ENCODE assay signal across 15 cellular contexts in genomic region chr6:95593025-95593424, GRCh38. TPM values are rescaled to one million over a fixed set of nuclear protein-coding genes. Genes with fewer than 3 reads are reported as not detected.
DNase-seq lines count a peak whose midpoint lies in the region; TF ChIP-seq lines count a peak whose summit lies in the region.
"Had no signal": no experiment of that assay in that cellular context is flagged by ENCODE, and none has a peak within 500 bp of the region (broad histone marks: within the 10 kb centered on the region; RNA-seq: fewer than 3 reads in every experiment).

No MANE protein-coding gene starts in this region.

- no peak overlapping the region for H2BK120ac ChIP-seq in mesenchymal stem cell (ENCODE audit: low read depth, low read length)

- peaks cover 22% of the 10 kb centered on the region for H3K36me3 Mint-ChIP-seq in activated naive CD4-positive, alpha-beta T cell treated with anti-CD3 and anti-CD28 coated beads, Interleukin-2, amount 10 ng/mL, durations not matched to agents 7 days and 5 days

- no peaks in the 10 kb centered on the region for H3K27me3 ChIP-seq in SK-N-SH (ENCODE audit: insufficient read depth)
- H3K27me3 ChIP-seq in liver (ENCODE audit: control insufficient read depth in 4 of 4, insufficient read depth in 4 of 4, low read length in 3 of 4), result no peaks in the 10 kb centered on the region
- H3K27me3 ChIP-seq in mesenchymal stem cell (ENCODE audit: control insufficient read depth in 1 of 2, insufficient read depth in 1 of 2, low read length in 2 of 2), result no peaks in the 10 kb centered on the region
- H3K27me3 ChIP-seq: gastroesophageal sphincter, right atrium auricular region had no signal

- H3K9me2 ChIP-seq in SK-N-SH, result no peaks in the 10 kb centered on the region

- no peak overlapping the region for H2BK12ac ChIP-seq in mesenchymal stem cell (ENCODE audit: low read length in 2 of 2)

- no peak overlapping the region for H3K4ac ChIP-seq in mesenchymal stem cell (ENCODE audit: low read depth in 1 of 2, low read length in 2 of 2)

- H3K9ac ChIP-seq in SK-N-SH (no peak overlapping the region), liver (ENCODE audit: low read depth in 1 of 2, low read length in 2 of 2) (no peak overlapping the region), mesenchymal stem cell (ENCODE audit: low read length) (no peak overlapping the region)

- H3K4me2 ChIP-seq in SK-N-SH (no peak overlapping the region), mesenchymal stem cell (ENCODE audit: low read length, poor library complexity, severe bottlenecking) (no peak overlapping the region)

- H2AK5ac ChIP-seq in mesenchymal stem cell (ENCODE audit: low read length, severe bottlenecking), result no peak overlapping the region

- H4K20me1 ChIP-seq in SK-N-SH (ENCODE audit: insufficient read depth), result no peaks in the 10 kb centered on the region

- TF ChIP-seq RAD21 in SK-N-SH (IDR thresholded peaks at IDR 0.05; ENCODE audit: low read length), result no peak
- TF ChIP-seq RAD21 in liver (IDR thresholded peaks at IDR 0.05), result peak; percentile 16 to 32

- H3K4me1 ChIP-seq in SK-N-SH (ENCODE audit: control insufficient read depth in 1 of 2, insufficient read depth in 2 of 2, low read depth in 1 of 2, low read length in 1 of 2) (no peaks in the 10 kb centered on the region; a peak in 1 of 4 replicates), liver (ENCODE audit: control insufficient read depth in 4 of 4, insufficient read depth in 4 of 4, low read length in 3 of 4) (peaks cover 3 to 22% (median 12%) of the 10 kb centered on the region in 4 donors), mesenchymal stem cell (ENCODE audit: control insufficient read depth, insufficient read depth, low read depth, low read length) (no peaks in the 10 kb centered on the region)
- H3K4me1 ChIP-seq: right atrium auricular region had no signal

- WGBS in SK-N-SH (ENCODE audit: low lambda C conversion rate), result 60% methylated on average over 2 of the region's 2 CpGs
- 19% methylated on average over 2 of the region's 2 CpGs for WGBS in liver
- WGBS in mesenchymal stem cell, result 80% methylated on average over 1 of the region's 2 CpGs

- no peak overlapping the region for H3K23ac ChIP-seq in mesenchymal stem cell (ENCODE audit: low read length in 2 of 2)

- no peak overlapping the region for H3K14ac ChIP-seq in mesenchymal stem cell (ENCODE audit: low read length in 2 of 2)

- H4K91ac ChIP-seq in mesenchymal stem cell (ENCODE audit: low read length), result no peak overlapping the region

- H2AFZ ChIP-seq in SK-N-SH (ENCODE audit: low read depth) (no peak overlapping the region), mesenchymal stem cell (ENCODE audit: low read depth, low read length) (no peak overlapping the region)

- DNase-seq in Ammon's horn (ENCODE audit: low spot score), result peak; percentile 7
- DNase-seq in NCI-H1105 treated with DMSO at 0.1 percent for 48 hours (lab: John Stamatoyannopoulos, UW), result peak; percentile 57
- DNase-seq in SK-N-SH, result no peak
- DNase-seq in activated naive CD4-positive, alpha-beta T cell treated with anti-CD3 and anti-CD28 coated beads, Interleukin-2, amount 10 ng/mL, durations not matched to agents 7 days and 5 days, result no peak
- no peak for DNase-seq in mesenchymal stem cell
- no peak for DNase-seq in NCI-H1092 (lab: John Stamatoyannopoulos, UW)
- DNase-seq in DMS114 treated with DMSO at 0.1 percent for 48 hours (lab: John Stamatoyannopoulos, UW; ENCODE audit: unreplicated experiment), result no peak
- DNase-seq: MM.1S, NCI-H1930, Right ventricle myocardium superior, T-helper 2 cell had no signal

- H3K4me1 Mint-ChIP-seq in activated naive CD4-positive, alpha-beta T cell treated with anti-CD3 and anti-CD28 coated beads, Interleukin-2, amount 10 ng/mL, durations not matched to agents 7 days and 5 days, result peaks cover 4% of the 10 kb centered on the region

- H3K9me3 Mint-ChIP-seq in activated naive CD4-positive, alpha-beta T cell treated with anti-CD3 and anti-CD28 coated beads, Interleukin-2, amount 10 ng/mL, durations not matched to agents 7 days and 5 days, result no peaks in the 10 kb centered on the region

- no peak overlapping the region for H4K8ac ChIP-seq in mesenchymal stem cell (ENCODE audit: low read length)

- H3K18ac ChIP-seq in mesenchymal stem cell (ENCODE audit: low read depth in 1 of 2, low read length in 2 of 2), result no peak overlapping the region

- H3K27ac Mint-ChIP-seq in activated naive CD4-positive, alpha-beta T cell treated with anti-CD3 and anti-CD28 coated beads, Interleukin-2, amount 10 ng/mL, durations not matched to agents 7 days and 5 days, result no peak overlapping the region
- H3K27ac Mint-ChIP-seq: memory B cell had no signal

- peaks cover 8% of the 10 kb centered on the region for H3K79me1 ChIP-seq in mesenchymal stem cell (replicated peaks; ENCODE audit: low read length, poor library complexity, severe bottlenecking)

- no peak for TF ChIP-seq CTCF in SK-N-SH (IDR thresholded peaks at IDR 0.05)
- TF ChIP-seq CTCF in liver (IDR thresholded peaks at IDR 0.05; ENCODE audit: low read depth, low read length, missing input control), result no peak

- POLR2A ChIA-PET in SK-N-SH (lab: Yijun Ruan, JAX), result no interaction called here

- TF ChIP-seq EP300 in SK-N-SH (IDR thresholded peaks at IDR 0.05; ENCODE audit: borderline replicate concordance in 1 of 2, low read depth in 1 of 2, low read length in 1 of 2), result no peak

- CTCF ChIA-PET in SK-N-SH (lab: Yijun Ruan, JAX), result no interaction called here
- CTCF ChIA-PET in activated naive CD4-positive, alpha-beta T cell treated with anti-CD3 and anti-CD28 coated beads, Interleukin-2, amount 10 ng/mL, durations not matched to agents 7 days and 5 days (lab: Charles Lee), result no interaction called here

- H3K27ac ChIP-seq in SK-N-SH (ENCODE audit: low read depth in 2 of 2, low read length in 1 of 2) (no peak overlapping the region), liver (ENCODE audit: low read depth in 1 of 2, low read length in 2 of 2) (no peak overlapping the region), mesenchymal stem cell (ENCODE audit: low read length, poor library complexity, severe bottlenecking) (no peak overlapping the region)
- H3K27ac ChIP-seq: gastroesophageal sphincter, right atrium auricular region had no signal

- no peak overlapping the region for H2BK5ac ChIP-seq in mesenchymal stem cell (ENCODE audit: low read depth, low read length, poor library complexity, severe bottlenecking)

- H3K4me3 Mint-ChIP-seq in activated naive CD4-positive, alpha-beta T cell treated with anti-CD3 and anti-CD28 coated beads, Interleukin-2, amount 10 ng/mL, durations not matched to agents 7 days and 5 days, result no peak overlapping the region
- H3K4me3 Mint-ChIP-seq: memory B cell had no signal

- H3K79me2 ChIP-seq in SK-N-SH (ENCODE audit: insufficient read depth), result peaks cover 4% of the 10 kb centered on the region; the same call in 1 of the 2 replicates

- no peaks in the 10 kb centered on the region for H3K27me3 Mint-ChIP-seq in activated naive CD4-positive, alpha-beta T cell treated with anti-CD3 and anti-CD28 coated beads, Interleukin-2, amount 10 ng/mL, durations not matched to agents 7 days and 5 days
- H3K27me3 Mint-ChIP-seq: memory B cell had no signal

- peaks cover 0 to 2% of the 10 kb centered on the region in 2 experiments for H3K36me3 ChIP-seq in SK-N-SH (replicated peaks in 1 of 2; ENCODE audit: control insufficient read depth in 1 of 2, insufficient read depth in 2 of 2, low read length in 1 of 2)
- peaks cover 0 to 1% (median 0%) of the 10 kb centered on the region in 4 donors for H3K36me3 ChIP-seq in liver (ENCODE audit: control insufficient read depth in 4 of 4, insufficient read depth in 3 of 4, low read depth in 1 of 4, low read length in 3 of 4)
- H3K36me3 ChIP-seq in mesenchymal stem cell (ENCODE audit: control insufficient read depth in 1 of 2, insufficient read depth in 2 of 2, low read depth in 1 of 2, low read length in 2 of 2), result peaks cover 0 to 3% of the 10 kb centered on the region in 2 experiments
- H3K36me3 ChIP-seq: gastroesophageal sphincter, right atrium auricular region had no signal

- H2BK15ac ChIP-seq in mesenchymal stem cell (ENCODE audit: low read depth, poor library complexity, severe bottlenecking), result no peak overlapping the region

- H3K9me3 ChIP-seq in SK-N-SH (no peaks in the 10 kb centered on the region), liver (ENCODE audit: control insufficient read depth in 4 of 4, low read length in 3 of 4) (no peaks in the 10 kb centered on the region), mesenchymal stem cell (ENCODE audit: control insufficient read depth, low read length) (no peaks in the 10 kb centered on the region)
- H3K9me3 ChIP-seq: gastroesophageal sphincter had no signal

- no peak overlapping the region for H3K4me3 ChIP-seq in SK-N-SH (ENCODE audit: low read depth in 2 of 2, low read length in 1 of 2)
- peak overlapping the region in 1 of 3 donors; percentile 11 for H3K4me3 ChIP-seq in liver (ENCODE audit: low read depth in 1 of 3, low read length in 3 of 3)
- H3K4me3 ChIP-seq in mesenchymal stem cell (ENCODE audit: insufficient read depth in 1 of 2, low read depth in 1 of 2, low read length in 2 of 2), result no peak overlapping the region
- H3K4me3 ChIP-seq: gastroesophageal sphincter, right atrium auricular region had no signal

- no peaks in the 10 kb centered on the region for H3F3A ChIP-seq in SK-N-SH (replicated peaks; ENCODE audit: insufficient read depth)

TF ChIP-seq in SK-N-SH, 30 proteins besides CTCF, POLR2A, EP300 and RAD21 (continues in another document):
- no peak for TF ChIP-seq TAF1 (IDR thresholded peaks at IDR 0.05; ENCODE audit: borderline replicate concordance, low read depth, low read length)

TF ChIP-seq in liver, 16 proteins besides CTCF, POLR2A, EP300 and RAD21 (continues in another document):
- TF ChIP-seq HNF4G (IDR thresholded peaks at IDR 0.05), result no peak
- no peak for TF ChIP-seq GABPA (IDR thresholded peaks at IDR 0.05 in 1 of 2, conservative IDR thresholded peaks at IDR 0.05 in 1 of 2)
- no peak for TF ChIP-seq SP1 (IDR thresholded peaks at IDR 0.05)
- peak; percentile 29 for TF ChIP-seq FOXA1 (IDR thresholded peaks at IDR 0.05)
- no peak for TF ChIP-seq EGR1 (IDR thresholded peaks at IDR 0.05; ENCODE audit: low read depth in 2 of 2)

RNA-seq across cellular contexts. Expression of gene MANEA, which starts 15.7 kb away (rescaled TPM):
- polyA plus RNA-seq in SK-N-SH (2012; rRNA removed) (2.8 and 4.0 TPM in 2 replicates), liver (10 to 100 TPM; 16.5 to 21.3 TPM)
- 5.6 and 6.5 TPM in 2 replicates for polyA plus RNA-seq in SK-N-SH (2012; cell fraction: cytosol; rRNA removed)
- polyA plus RNA-seq in SK-N-SH (2012; cell fraction: nucleus; rRNA removed), result 0.90 and 2.5 TPM in 2 replicates
- total RNA-seq in liver, result 10 to 100 TPM in 1 of 2 donors, 1 to 10 TPM in 1; 9.7 to 37.4 TPM
- 13.9 TPM for polyA plus RNA-seq in mesenchymal stem cell (2013, experiment 1 of 2)
- polyA plus RNA-seq in mesenchymal stem cell (2013, experiment 2 of 2), result 15.9 TPM

Comparison
In these comparisons a context has a peak if more than half of its experiments do, and no peak if none do; other contexts are left out.
1. DNase-seq: peak in Ammon's horn (single experiment) and NCI-H1105 treated with DMSO at 0.1 percent for 48 hours (single experiment); none in SK-N-SH (single experiment), activated naive CD4-positive, alpha-beta T cell treated with anti-CD3 and anti-CD28 coated beads, Interleukin-2, amount 10 ng/mL, durations not matched to agents 7 days and 5 days (single experiment), mesenchymal stem cell (single experiment), NCI-H1092 (single experiment) and DMS114 treated with DMSO at 0.1 percent for 48 hours (single experiment).